ENCODE assay signal across 11 cellular contexts in genomic region chr20:4998160-4998651, GRCh38. TPM values are rescaled to one million over a fixed set of nuclear protein-coding genes. Genes with fewer than 3 reads are reported as not detected.
DNase-seq lines count a peak whose midpoint lies in the region; ATAC-seq and TF ChIP-seq lines count a peak whose summit lies in the region.
"Had no signal": no experiment of that assay in that cellular context is flagged by ENCODE, and none has a peak within 500 bp of the region (broad histone marks: within the 10 kb centered on the region; RNA-seq: fewer than 3 reads in every experiment).

No MANE protein-coding gene starts in this region.

- peak overlapping the region in 1 of 8 donors; percentile 74 for H3K27ac Mint-ChIP-seq in CD8-positive, alpha-beta memory T cell
- peak overlapping the region in 4 of 6 donors; percentile 19 to 41 (median 34) for H3K27ac Mint-ChIP-seq in immature natural killer cell

- H3K4me1 Mint-ChIP-seq in CD8-positive, alpha-beta memory T cell = peaks cover 44 to 63% (median 56%) of the 10 kb centered on the region in 3 donors
- peaks cover 49 to 72% of the 10 kb centered on the region in 2 donors for H3K4me1 Mint-ChIP-seq in immature natural killer cell

- H3K4me2 ChIP-seq in PC-3 (ENCODE audit: low read length) = no peak overlapping the region

- H3K27me3 Mint-ChIP-seq in CD8-positive, alpha-beta memory T cell = no peaks in the 10 kb centered on the region
- H3K27me3 Mint-ChIP-seq in immature natural killer cell (ENCODE audit: low read depth in 3 of 3) = peaks cover 4 to 9% (median 6%) of the 10 kb centered on the region in 3 donors

- TF ChIP-seq EP300 in ovary (IDR thresholded peaks at IDR 0.05) = no peak

- no peak for DNase-seq in CD8-positive, alpha-beta memory T cell
- DNase-seq in GM20000 (ENCODE audit: low spot score) = peak; percentile 68
- DNase-seq in PC-3 = peak; percentile 13
- DNase-seq in immature natural killer cell = peak in 1 of 3 donors; percentile 7
- no peak for DNase-seq in A172 (ENCODE audit: low spot score)
- DNase-seq in gastrocnemius medialis = no peak
- DNase-seq in ovary = no peak
- no peak for DNase-seq in MG63
- DNase-seq: activated CD4-positive, alpha-beta T cell treated with anti-CD3 and anti-CD28 coated beads, Interleukin-2, amount 50 U/mL, for 48 hours; islet precursor cell; small intestine had no signal

- peaks cover 17% of the 10 kb centered on the region for H3K4me1 ChIP-seq in CD8-positive, alpha-beta memory T cell (ENCODE audit: insufficient read depth, low read length)
- H3K4me1 ChIP-seq in PC-3 (ENCODE audit: insufficient read depth, low read length) (peaks cover 13% of the 10 kb centered on the region), gastrocnemius medialis (peaks cover 3 to 6% of the 10 kb centered on the region in 2 donors), ovary (ENCODE audit: insufficient read depth) (peaks cover 17% of the 10 kb centered on the region)

- 58 to 70% (median 69%) methylated on average over 5 of the region's 5 CpGs for WGBS in ovary, 3 donors

- no peak overlapping the region for H3K9ac ChIP-seq in PC-3 (ENCODE audit: low read length)

- ATAC-seq in PC-3 (no peak), gastrocnemius medialis (no peak)

- CTCF ChIA-PET in CD8-positive, alpha-beta memory T cell (lab: Charles Lee) = interaction anchor here (0.7 kb wide), 1 partner anchor 138 kb away, joined by 3 read pairs; no protein-coding TSS in a partner anchor
- CTCF ChIA-PET in PC-3 (lab: Charles Lee) = interaction anchor here (0.6 kb wide), 1 partner anchor 30 kb away, joined by 3 read pairs; no protein-coding TSS in a partner anchor

- H2AFZ ChIP-seq in PC-3 (ENCODE audit: low read length) = no peak overlapping the region

- no peaks in the 10 kb centered on the region for H3K27me3 ChIP-seq in CD8-positive, alpha-beta memory T cell (ENCODE audit: insufficient read depth, low read length, poor library complexity, severe bottlenecking)
- no peaks in the 10 kb centered on the region for H3K27me3 ChIP-seq in PC-3 (ENCODE audit: low read length)
- no peaks in the 10 kb centered on the region for H3K27me3 ChIP-seq in gastrocnemius medialis
- H3K27me3 ChIP-seq in ovary = no peaks in the 10 kb centered on the region
- no peaks in the 10 kb centered on the region for H3K27me3 ChIP-seq in MG63

- in situ Hi-C loops in gastrocnemius medialis (cut with MboI; ENCODE audit: low sequenced_read_pairs in 4 of 4) = no loop called here

- no peak overlapping the region for H3K27ac ChIP-seq in CD8-positive, alpha-beta memory T cell (ENCODE audit: low read depth, low read length)
- H3K27ac ChIP-seq in PC-3 (ENCODE audit: low read length) (no peak overlapping the region), gastrocnemius medialis (no peak overlapping the region), ovary (peak overlapping the region in 1 of 2 donors; percentile 17)

- no peak for TF ChIP-seq POLR2A in gastrocnemius medialis (IDR thresholded peaks at IDR 0.05)
- TF ChIP-seq POLR2A in ovary (IDR thresholded peaks at IDR 0.05) = no peak

- H3K79me2 ChIP-seq in PC-3 (ENCODE audit: low read length) = peaks cover 73% of the 10 kb centered on the region

- H3K36me3 Mint-ChIP-seq in CD8-positive, alpha-beta memory T cell = peaks cover 0 to 10% (median 2%) of the 10 kb centered on the region in 3 donors
- H3K36me3 Mint-ChIP-seq in immature natural killer cell = no peaks in the 10 kb centered on the region

- H4K20me1 ChIP-seq in PC-3 (ENCODE audit: low read length) = peaks cover 14% of the 10 kb centered on the region; the same call in 1 of the 2 replicates

- no peak overlapping the region for H3K4me3 ChIP-seq in CD8-positive, alpha-beta memory T cell (ENCODE audit: low read length)
- H3K4me3 ChIP-seq in PC-3 (ENCODE audit: low read length) (no peak overlapping the region), gastrocnemius medialis (no peak overlapping the region), ovary (no peak overlapping the region), MG63 (no peak overlapping the region)

- no peaks in the 10 kb centered on the region for H3K9me3 ChIP-seq in CD8-positive, alpha-beta memory T cell (ENCODE audit: low read length)
- H3K9me3 ChIP-seq in PC-3 (ENCODE audit: low read length) = no peaks in the 10 kb centered on the region
- no peaks in the 10 kb centered on the region for H3K9me3 ChIP-seq in gastrocnemius medialis
- H3K9me3 ChIP-seq in ovary = no peaks in the 10 kb centered on the region
- no peaks in the 10 kb centered on the region for H3K9me3 ChIP-seq in MG63

- H3K9me2 ChIP-seq in PC-3 (replicated peaks; ENCODE audit: low read length) = no peaks in the 10 kb centered on the region

- no TSS peak for BruUV-seq in PC-3 (replicated peaks; lab: Mats Ljungman, UMichigan)

- no peaks in the 10 kb centered on the region for H3K36me3 ChIP-seq in CD8-positive, alpha-beta memory T cell (ENCODE audit: insufficient read depth, low read length)
- H3K36me3 ChIP-seq in PC-3 (ENCODE audit: low read depth, low read length) (no peaks in the 10 kb centered on the region), gastrocnemius medialis (no peaks in the 10 kb centered on the region), ovary (no peaks in the 10 kb centered on the region), MG63 (no peaks in the 10 kb centered on the region; the same call in 1 of the 2 replicates)

- H3F3A ChIP-seq in PC-3 (ENCODE audit: low read length, unreplicated experiment) = no peaks in the 10 kb centered on the region

- TF ChIP-seq CTCF in GM20000 (IDR thresholded peaks at IDR 0.05; ENCODE audit: extremely low read depth, missing control alignments) (no peak), PC-3 (conservative IDR thresholded peaks at IDR 0.05; ENCODE audit: low read depth, low read length) (peak; percentile 33; the same call in 1 of the 2 replicates), gastrocnemius medialis (IDR thresholded peaks at IDR 0.05 in 4 of 5, conservative IDR thresholded peaks at IDR 0.05 in 1 of 5) (no peak), ovary (IDR thresholded peaks at IDR 0.05) (no peak)

- H3K9me3 Mint-ChIP-seq in CD8-positive, alpha-beta memory T cell = no peaks in the 10 kb centered on the region
- H3K9me3 Mint-ChIP-seq in immature natural killer cell = no peaks in the 10 kb centered on the region

- intact Hi-C loops in PC-3 (cut with micrococcal nuclease) = no loop called here
- intact Hi-C loops in gastrocnemius medialis (cut with DNase I; ENCODE audit: low total_unique reads) = no loop called here
- intact Hi-C loops in ovary (cut with DNase I) = no loop called here

- H3K4me3 Mint-ChIP-seq in CD8-positive, alpha-beta memory T cell = peak overlapping the region in 6 of 7 donors; percentile 22 to 82 (median 41)
- H3K4me3 Mint-ChIP-seq in immature natural killer cell = peak overlapping the region in 4 of 5 donors; percentile 12 to 71 (median 41)

- POLR2A ChIA-PET in CD8-positive, alpha-beta memory T cell (lab: Charles Lee) = no interaction called here
- POLR2A ChIA-PET in PC-3 (lab: Charles Lee; ENCODE audit: unreplicated experiment) = no interaction called here

RNA-seq across cellular contexts. Expression of gene SLC23A2, which starts 3.1 kb away (rescaled TPM):
- total RNA-seq in CD8-positive, alpha-beta memory T cell = 10 to 100 TPM; 20.6 to 24.3 TPM
- 6.7 TPM for polyA plus RNA-seq in CD8-positive, alpha-beta memory T cell
- total RNA-seq in PC-3 (2014; rRNA removed) = 18.3 and 20.2 TPM in 2 replicates
- 1 to 10 TPM; 5.0 to 9.3 (median 5.1) TPM for polyA plus RNA-seq in immature natural killer cell
- 22.9 and 25.6 TPM in 2 replicates for total RNA-seq in A172 (2014; rRNA removed; shearing (Covaris generic))
- 1 to 10 TPM; 2.6 to 3.6 (median 3.1) TPM for total RNA-seq in gastrocnemius medialis
- total RNA-seq in ovary = 10 to 100 TPM; 28.7 to 95.6 (median 61.0) TPM
- polyA plus RNA-seq in ovary = 10 to 100 TPM; 36.1 to 62.9 TPM
- total RNA-seq in MG63 (2014; rRNA removed; shearing (Covaris generic); ENCODE audit: low replicate concordance) = 5.1 and 5.9 TPM in 2 replicates

Comparison
In these comparisons a context has a peak if more than half of its experiments do, and no peak if none do; other contexts are left out.
1. DNase-seq: peak in GM20000 (single experiment) and PC-3 (single experiment); none in CD8-positive, alpha-beta memory T cell (0 of 5), A172 (single experiment), gastrocnemius medialis (0 of 2), ovary (0 of 5) and MG63 (single experiment).